In the genomic region with DNA sequence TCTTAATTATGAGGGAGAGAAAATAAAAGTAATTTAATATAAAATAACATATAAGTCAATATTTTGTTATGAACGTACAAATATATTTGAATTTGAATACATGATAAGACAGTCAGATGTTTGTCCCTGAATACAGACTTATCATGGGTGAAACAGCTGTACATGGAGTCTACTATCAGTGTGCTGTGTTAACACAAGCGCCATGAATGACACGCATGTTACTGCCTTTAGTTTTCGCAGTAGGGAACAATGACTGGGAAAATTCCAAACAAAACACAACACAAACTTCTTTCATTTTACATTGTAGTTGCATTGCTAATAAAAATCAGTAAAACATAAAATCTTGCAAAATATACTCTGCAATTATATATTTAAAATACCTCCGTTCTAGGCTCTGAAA, we compare ENCODE assay signal across 1 cellular context.
A peak's percentile ranks its signal among the peaks of the same experiment; 100 is the strongest.
TF ChIP-seq lines count a peak whose summit lies in the region.

No MANE protein-coding gene starts in this region.

TF ChIP-seq in K562, 482 proteins besides CTCF, POLR2A, EP300 and RAD21 (continued from another document):
- TF ChIP-seq FOXM1 (IDR thresholded peaks at IDR 0.05; ENCODE audit: low read depth) (0 out of 2 replicates have a peak, but pooled peaks have one; percentile 16), FOXM1 (CRISPR knock-in tag; IDR thresholded peaks at IDR 0.05; ENCODE audit: low read depth) (no peak), MYNN (IDR thresholded peaks at IDR 0.05) (no peak), MYNN (CRISPR knock-in tag; IDR thresholded peaks at IDR 0.05) (no peak), U2AF2 (optimal IDR thresholded peaks at IDR 0.05; ENCODE audit: low read depth, low read length) (no peak), TCF3 (CRISPR knock-in tag; IDR thresholded peaks at IDR 0.05) (peak; percentile 62), ARNT (IDR thresholded peaks at IDR 0.05) (no peak), HDAC1 (IDR thresholded peaks at IDR 0.05) (no peak), ZNF316 (IDR thresholded peaks at IDR 0.05) (0 out of 2 replicates have a peak, but pooled peaks have one; percentile 3), ZNF197 (CRISPR knock-in tag; IDR thresholded peaks at IDR 0.05; ENCODE audit: low read depth) (no peak), TAL1 (IDR thresholded peaks at IDR 0.05) (peak; percentile 78), NFE2 (IDR thresholded peaks at IDR 0.05; ENCODE audit: low read depth) (peak; percentile 40), HNRNPUL1 (IDR thresholded peaks at IDR 0.05; ENCODE audit: low read length) (no peak), IFI16 (CRISPR knock-in tag; IDR thresholded peaks at IDR 0.05) (no peak), FOXK2 (conservative IDR thresholded peaks at IDR 0.05 in 1 of 2, IDR thresholded peaks at IDR 0.05 in 1 of 2; ENCODE audit: low read depth in 2 of 2) (0 out of 4 replicates have a peak, but pooled peaks of 1 of the 2 experiments have one; percentile 11), ASH1L (IDR thresholded peaks at IDR 0.05; ENCODE audit: borderline replicate concordance, low read depth, partially characterized antibody) (no peak), RFX5 (IDR thresholded peaks at IDR 0.05; ENCODE audit: low read depth, low read length) (no peak), JUND (IDR thresholded peaks at IDR 0.05; ENCODE audit: borderline replicate concordance, low read depth, low read length) (no peak), JUND (tag; IDR thresholded peaks at IDR 0.05; ENCODE audit: borderline replicate concordance, low read depth, low read length) (no peak), SAFB (IDR thresholded peaks at IDR 0.05; ENCODE audit: borderline replicate concordance, low read depth, low read length) (no peak), GTF2F1 (IDR thresholded peaks at IDR 0.05; ENCODE audit: low read depth, low read length) (no peak), NCOR1 (IDR thresholded peaks at IDR 0.05) (peak; percentile 54), XRCC3 (IDR thresholded peaks at IDR 0.05) (no peak), SREBF1 (IDR thresholded peaks at IDR 0.05; ENCODE audit: borderline replicate concordance, low read depth, low read length) (no peak), CBFA2T3 (IDR thresholded peaks at IDR 0.05) (peak; percentile 79), FOXA3 (CRISPR knock-in tag; conservative IDR thresholded peaks at IDR 0.05 in 1 of 2, IDR thresholded peaks at IDR 0.05 in 1 of 2) (0 out of 4 replicates have a peak, but pooled peaks of 1 of the 2 experiments have one; percentile 30), PRMT5 (CRISPR knock-in tag; IDR thresholded peaks at IDR 0.05) (no peak), ZZZ3 (IDR thresholded peaks at IDR 0.05) (no peak), SMARCA4 (IDR thresholded peaks at IDR 0.05) (peak; percentile 40; the same call in 1 of the 2 replicates), HDAC6 (IDR thresholded peaks at IDR 0.05; ENCODE audit: low read depth, low read length) (no peak), NR3C1 (CRISPR knock-in tag; IDR thresholded peaks at IDR 0.05) (no peak), FOS (IDR thresholded peaks at IDR 0.05; ENCODE audit: extremely low read depth, insufficient read length) (no peak), YY1 (IDR thresholded peaks at IDR 0.05; ENCODE audit: borderline replicate concordance in 1 of 3, control insufficient read depth in 1 of 3, extremely low read depth in 1 of 3, insufficient read depth in 3 of 3, insufficient read length in 1 of 3, insufficient replicate concordance in 2 of 3, low read depth in 1 of 3, low read length in 2 of 3) (peak in 1 of 3 experiments; percentile 15), RBM25 (IDR thresholded peaks at IDR 0.05; ENCODE audit: low read depth, low read length, severe bottlenecking) (no peak), STAT5A (IDR thresholded peaks at IDR 0.05; ENCODE audit: borderline replicate concordance, low read length) (peak; percentile 27; the same call in 1 of the 2 replicates), CBFA2T2 (conservative IDR thresholded peaks at IDR 0.05) (peak; percentile 60), HSF4 (CRISPR knock-in tag; IDR thresholded peaks at IDR 0.05; ENCODE audit: borderline replicate concordance) (no peak), TCF7L2 (IDR thresholded peaks at IDR 0.05; ENCODE audit: low read depth, low read length) (no peak), ZFX (CRISPR knock-in tag; IDR thresholded peaks at IDR 0.05) (no peak), ESRRA (IDR thresholded peaks at IDR 0.05; ENCODE audit: borderline replicate concordance, low read depth) (no peak), GABPA (tag; conservative IDR thresholded peaks at IDR 0.05; ENCODE audit: low read depth) (no peak)
- TF ChIP-seq, protein P1, sequence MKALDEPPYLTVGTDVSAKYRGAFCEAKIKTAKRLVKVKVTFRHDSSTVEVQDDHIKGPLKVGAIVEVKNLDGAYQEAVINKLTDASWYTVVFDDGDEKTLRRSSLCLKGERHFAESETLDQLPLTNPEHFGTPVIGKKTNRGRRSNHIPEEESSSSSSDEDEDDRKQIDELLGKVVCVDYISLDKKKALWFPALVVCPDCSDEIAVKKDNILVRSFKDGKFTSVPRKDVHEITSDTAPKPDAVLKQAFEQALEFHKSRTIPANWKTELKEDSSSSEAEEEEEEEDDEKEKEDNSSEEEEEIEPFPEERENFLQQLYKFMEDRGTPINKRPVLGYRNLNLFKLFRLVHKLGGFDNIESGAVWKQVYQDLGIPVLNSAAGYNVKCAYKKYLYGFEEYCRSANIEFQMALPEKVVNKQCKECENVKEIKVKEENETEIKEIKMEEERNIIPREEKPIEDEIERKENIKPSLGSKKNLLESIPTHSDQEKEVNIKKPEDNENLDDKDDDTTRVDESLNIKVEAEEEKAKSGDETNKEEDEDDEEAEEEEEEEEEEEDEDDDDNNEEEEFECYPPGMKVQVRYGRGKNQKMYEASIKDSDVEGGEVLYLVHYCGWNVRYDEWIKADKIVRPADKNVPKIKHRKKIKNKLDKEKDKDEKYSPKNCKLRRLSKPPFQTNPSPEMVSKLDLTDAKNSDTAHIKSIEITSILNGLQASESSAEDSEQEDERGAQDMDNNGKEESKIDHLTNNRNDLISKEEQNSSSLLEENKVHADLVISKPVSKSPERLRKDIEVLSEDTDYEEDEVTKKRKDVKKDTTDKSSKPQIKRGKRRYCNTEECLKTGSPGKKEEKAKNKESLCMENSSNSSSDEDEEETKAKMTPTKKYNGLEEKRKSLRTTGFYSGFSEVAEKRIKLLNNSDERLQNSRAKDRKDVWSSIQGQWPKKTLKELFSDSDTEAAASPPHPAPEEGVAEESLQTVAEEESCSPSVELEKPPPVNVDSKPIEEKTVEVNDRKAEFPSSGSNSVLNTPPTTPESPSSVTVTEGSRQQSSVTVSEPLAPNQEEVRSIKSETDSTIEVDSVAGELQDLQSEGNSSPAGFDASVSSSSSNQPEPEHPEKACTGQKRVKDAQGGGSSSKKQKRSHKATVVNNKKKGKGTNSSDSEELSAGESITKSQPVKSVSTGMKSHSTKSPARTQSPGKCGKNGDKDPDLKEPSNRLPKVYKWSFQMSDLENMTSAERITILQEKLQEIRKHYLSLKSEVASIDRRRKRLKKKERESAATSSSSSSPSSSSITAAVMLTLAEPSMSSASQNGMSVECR (CRISPR knock-in tag; IDR thresholded peaks at IDR 0.05), result no peak
- TF ChIP-seq, protein P2, sequence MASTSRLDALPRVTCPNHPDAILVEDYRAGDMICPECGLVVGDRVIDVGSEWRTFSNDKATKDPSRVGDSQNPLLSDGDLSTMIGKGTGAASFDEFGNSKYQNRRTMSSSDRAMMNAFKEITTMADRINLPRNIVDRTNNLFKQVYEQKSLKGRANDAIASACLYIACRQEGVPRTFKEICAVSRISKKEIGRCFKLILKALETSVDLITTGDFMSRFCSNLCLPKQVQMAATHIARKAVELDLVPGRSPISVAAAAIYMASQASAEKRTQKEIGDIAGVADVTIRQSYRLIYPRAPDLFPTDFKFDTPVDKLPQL (IDR thresholded peaks at IDR 0.05; ENCODE audit: extremely low read depth, insufficient read length), result no peak
- TF ChIP-seq, protein P3, sequence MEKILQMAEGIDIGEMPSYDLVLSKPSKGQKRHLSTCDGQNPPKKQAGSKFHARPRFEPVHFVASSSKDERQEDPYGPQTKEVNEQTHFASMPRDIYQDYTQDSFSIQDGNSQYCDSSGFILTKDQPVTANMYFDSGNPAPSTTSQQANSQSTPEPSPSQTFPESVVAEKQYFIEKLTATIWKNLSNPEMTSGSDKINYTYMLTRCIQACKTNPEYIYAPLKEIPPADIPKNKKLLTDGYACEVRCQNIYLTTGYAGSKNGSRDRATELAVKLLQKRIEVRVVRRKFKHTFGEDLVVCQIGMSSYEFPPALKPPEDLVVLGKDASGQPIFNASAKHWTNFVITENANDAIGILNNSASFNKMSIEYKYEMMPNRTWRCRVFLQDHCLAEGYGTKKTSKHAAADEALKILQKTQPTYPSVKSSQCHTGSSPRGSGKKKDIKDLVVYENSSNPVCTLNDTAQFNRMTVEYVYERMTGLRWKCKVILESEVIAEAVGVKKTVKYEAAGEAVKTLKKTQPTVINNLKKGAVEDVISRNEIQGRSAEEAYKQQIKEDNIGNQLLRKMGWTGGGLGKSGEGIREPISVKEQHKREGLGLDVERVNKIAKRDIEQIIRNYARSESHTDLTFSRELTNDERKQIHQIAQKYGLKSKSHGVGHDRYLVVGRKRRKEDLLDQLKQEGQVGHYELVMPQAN (IDR thresholded peaks at IDR 0.05; ENCODE audit: borderline replicate concordance), result no peak
- TF ChIP-seq, protein P4, sequence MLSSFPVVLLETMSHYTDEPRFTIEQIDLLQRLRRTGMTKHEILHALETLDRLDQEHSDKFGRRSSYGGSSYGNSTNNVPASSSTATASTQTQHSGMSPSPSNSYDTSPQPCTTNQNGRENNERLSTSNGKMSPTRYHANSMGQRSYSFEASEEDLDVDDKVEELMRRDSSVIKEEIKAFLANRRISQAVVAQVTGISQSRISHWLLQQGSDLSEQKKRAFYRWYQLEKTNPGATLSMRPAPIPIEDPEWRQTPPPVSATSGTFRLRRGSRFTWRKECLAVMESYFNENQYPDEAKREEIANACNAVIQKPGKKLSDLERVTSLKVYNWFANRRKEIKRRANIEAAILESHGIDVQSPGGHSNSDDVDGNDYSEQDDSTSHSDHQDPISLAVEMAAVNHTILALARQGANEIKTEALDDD (IDR thresholded peaks at IDR 0.05), result no peak
- TF ChIP-seq, protein P5, sequence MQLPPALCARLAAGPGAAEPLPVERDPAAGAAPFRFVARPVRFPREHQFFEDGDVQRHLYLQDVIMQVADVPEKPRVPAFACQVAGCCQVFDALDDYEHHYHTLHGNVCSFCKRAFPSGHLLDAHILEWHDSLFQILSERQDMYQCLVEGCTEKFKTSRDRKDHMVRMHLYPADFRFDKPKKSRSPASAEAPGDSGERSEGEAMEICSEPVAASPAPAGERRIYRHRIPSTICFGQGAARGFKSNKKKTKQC (CRISPR knock-in tag; IDR thresholded peaks at IDR 0.05), result no peak
- TF ChIP-seq, protein P6, sequence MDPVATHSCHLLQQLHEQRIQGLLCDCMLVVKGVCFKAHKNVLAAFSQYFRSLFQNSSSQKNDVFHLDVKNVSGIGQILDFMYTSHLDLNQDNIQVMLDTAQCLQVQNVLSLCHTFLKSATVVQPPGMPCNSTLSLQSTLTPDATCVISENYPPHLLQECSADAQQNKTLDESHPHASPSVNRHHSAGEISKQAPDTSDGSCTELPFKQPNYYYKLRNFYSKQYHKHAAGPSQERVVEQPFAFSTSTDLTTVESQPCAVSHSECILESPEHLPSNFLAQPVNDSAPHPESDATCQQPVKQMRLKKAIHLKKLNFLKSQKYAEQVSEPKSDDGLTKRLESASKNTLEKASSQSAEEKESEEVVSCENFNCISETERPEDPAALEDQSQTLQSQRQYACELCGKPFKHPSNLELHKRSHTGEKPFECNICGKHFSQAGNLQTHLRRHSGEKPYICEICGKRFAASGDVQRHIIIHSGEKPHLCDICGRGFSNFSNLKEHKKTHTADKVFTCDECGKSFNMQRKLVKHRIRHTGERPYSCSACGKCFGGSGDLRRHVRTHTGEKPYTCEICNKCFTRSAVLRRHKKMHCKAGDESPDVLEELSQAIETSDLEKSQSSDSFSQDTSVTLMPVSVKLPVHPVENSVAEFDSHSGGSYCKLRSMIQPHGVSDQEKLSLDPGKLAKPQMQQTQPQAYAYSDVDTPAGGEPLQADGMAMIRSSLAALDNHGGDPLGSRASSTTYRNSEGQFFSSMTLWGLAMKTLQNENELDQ (CRISPR knock-in tag; IDR thresholded peaks at IDR 0.05; ENCODE audit: borderline replicate concordance), result no peak
- TF ChIP-seq, protein P7, sequence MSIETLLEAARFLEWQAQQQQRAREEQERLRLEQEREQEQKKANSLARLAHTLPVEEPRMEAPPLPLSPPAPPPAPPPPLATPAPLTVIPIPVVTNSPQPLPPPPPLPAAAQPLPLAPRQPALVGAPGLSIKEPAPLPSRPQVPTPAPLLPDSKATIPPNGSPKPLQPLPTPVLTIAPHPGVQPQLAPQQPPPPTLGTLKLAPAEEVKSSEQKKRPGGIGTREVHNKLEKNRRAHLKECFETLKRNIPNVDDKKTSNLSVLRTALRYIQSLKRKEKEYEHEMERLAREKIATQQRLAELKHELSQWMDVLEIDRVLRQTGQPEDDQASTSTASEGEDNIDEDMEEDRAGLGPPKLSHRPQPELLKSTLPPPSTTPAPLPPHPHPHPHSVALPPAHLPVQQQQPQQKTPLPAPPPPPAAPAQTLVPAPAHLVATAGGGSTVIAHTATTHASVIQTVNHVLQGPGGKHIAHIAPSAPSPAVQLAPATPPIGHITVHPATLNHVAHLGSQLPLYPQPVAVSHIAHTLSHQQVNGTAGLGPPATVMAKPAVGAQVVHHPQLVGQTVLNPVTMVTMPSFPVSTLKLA (conservative IDR thresholded peaks at IDR 0.05), result 0 out of 4 replicates have a peak, but pooled peaks of 1 of the 2 experiments have one; percentile 15
